7 cellular contexts compared by ENCODE assay signal in the genomic region with DNA sequence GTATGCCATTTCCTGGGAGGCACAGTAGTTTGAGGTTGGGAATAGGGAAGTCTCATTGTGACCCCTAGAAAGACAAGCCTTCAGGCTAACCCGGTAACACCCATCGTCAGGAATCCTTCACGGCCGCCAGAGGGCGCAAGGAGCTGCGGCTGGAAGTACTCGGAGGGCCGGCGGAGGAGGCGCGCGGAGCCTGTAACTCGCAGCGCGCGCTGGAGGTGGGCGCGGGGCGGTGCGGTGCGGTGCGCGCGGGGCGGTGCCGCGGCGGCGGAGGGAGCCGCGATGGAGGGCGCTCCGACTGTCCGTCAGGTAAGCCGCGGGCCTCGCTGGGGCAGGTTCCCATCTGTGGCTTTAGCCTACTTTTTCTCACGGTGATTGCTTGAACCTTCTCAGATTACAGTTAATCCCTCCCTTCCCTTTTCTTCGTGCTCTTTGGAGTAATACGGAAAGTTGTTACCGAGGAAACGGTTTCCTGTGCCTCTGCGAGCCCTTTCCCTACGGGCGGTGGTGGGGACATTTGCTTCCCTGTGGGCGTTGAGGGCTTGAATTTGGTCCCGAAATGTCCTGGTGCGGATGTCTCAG.
DNase-seq lines count a peak whose midpoint lies in the region; ATAC-seq, FAIRE-seq and TF ChIP-seq lines count a peak whose summit lies in the region.

A gene (plus strand): TSS at position 158 of the 579 bp plus-strand sequence. CDS start 122 bp downstream, at position 280.

- DNase-seq in GM18507 (ENCODE audit: extremely low spot score, insufficient read length, low read depth), result peak; percentile 70
- DNase-seq in NCI-H1930 (lab: John Stamatoyannopoulos, UW), result peak; percentile 72 to 79
- peak; percentile 67 for DNase-seq in T-helper 22 cell (ENCODE audit: low read depth)
- peak; percentile 76 for DNase-seq in astrocyte of the cerebellum (ENCODE audit: low read depth)
- DNase-seq in hypothalamus (lab: John Stamatoyannopoulos, UW), result peak in 50 of 51 donors; percentile 17 to 87 (median 68)
- DNase-seq in retinal pigment epithelial cell (ENCODE audit: low read depth), result peak; percentile 71

- TF ChIP-seq CTCF in astrocyte of the cerebellum (IDR thresholded peaks at IDR 0.05; ENCODE audit: low read depth, low read length, missing control alignments), result peak; percentile 84
- TF ChIP-seq CTCF in retinal pigment epithelial cell (conservative IDR thresholded peaks at IDR 0.05; ENCODE audit: low read depth, low read length), result peak; percentile 88

- H3K4me3 ChIP-seq in astrocyte of the cerebellum (ENCODE audit: low read depth, low read length) (peak within 1 kb of the TSS; percentile 77), retinal pigment epithelial cell (ENCODE audit: low read length) (peak within 1 kb of the TSS; percentile 73)

- in situ Hi-C loops in astrocyte of the cerebellum (cut with HindIII; ENCODE audit: low sequenced_read_pairs), result no loop called here

- peak; percentile 97 for ATAC-seq in HG03025 (IDR thresholded peaks at IDR 0.05; ENCODE audit: low FRiP score, unreplicated experiment)

- FAIRE-seq in GM18507 (lab: Jason Lieb, UNC), result peak; percentile 79

Comparison
In these comparisons a context has a peak if more than half of its experiments do, and no peak if none do; other contexts are left out.
1. Peak in every context shown above with its lines: DNase-seq, ATAC-seq and H3K4me3 ChIP-seq.